In the genomic region with DNA sequence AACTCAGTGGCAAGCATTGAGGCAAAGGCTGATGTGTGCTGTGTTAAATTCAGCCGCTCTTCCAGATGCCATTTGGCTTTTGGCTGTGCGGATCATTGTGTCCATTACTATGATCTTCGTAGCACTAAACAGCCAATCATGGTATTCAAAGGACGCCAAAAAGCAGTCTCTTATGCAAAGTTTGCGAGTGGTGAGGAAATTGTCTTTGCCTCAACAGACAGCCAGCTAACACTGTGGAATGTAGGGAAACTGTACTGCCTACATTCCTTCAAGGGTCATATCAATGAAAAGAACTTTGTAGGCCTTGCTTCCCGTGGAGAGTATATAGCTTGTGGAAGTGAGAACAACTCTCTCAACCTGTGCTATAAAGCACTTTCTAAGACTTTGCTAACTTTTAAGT, we compare ENCODE assay signal across 29 cellular contexts.
"Had no signal": no experiment of that assay in that cellular context is flagged by ENCODE, and none has a peak within 500 bp of the region (broad histone marks: within the 10 kb centered on the region; RNA-seq: fewer than 3 reads in every experiment).

No MANE protein-coding gene starts in this region.

- ATAC-seq: activated CD4-positive, alpha-beta T cell treated with anti-CD3 and anti-CD28 coated beads for 36 hours; activated CD4-positive, CD25-positive, alpha-beta regulatory T cell treated with anti-CD3 and anti-CD28 coated beads, Interleukin-2, amount 50 U/mL, for 24 hours; activated CD8-positive, alpha-beta T cell treated with anti-CD3 and anti-CD28 coated beads, Interleukin-2, amount 10 ng/mL, durations not matched to agents 7 days and 5 days; body of pancreas; Panc1 had no signal

- FAIRE-seq: TTC549 had no signal

- H3K27me3 ChIP-seq: ascending aorta, body of pancreas, breast epithelium, MG63, SJCRH30 had no signal

- H3K36me3 ChIP-seq: ascending aorta, breast epithelium, MG63, SJCRH30 had no signal

- H3K4me1 ChIP-seq: ascending aorta, body of pancreas, breast epithelium, SJCRH30 had no signal

- DNase-seq: activated CD4-positive, alpha-beta T cell treated with anti-CD3 and anti-CD28 coated beads for 36 hours; activated CD4-positive, alpha-beta T cell treated with anti-CD3 and anti-CD28 coated beads, Interleukin-2, amount 10 ng/mL, durations not matched to agents 7 days and 5 days; activated CD4-positive, alpha-beta T cell treated with anti-CD3 and anti-CD28 coated beads, Interleukin-2, amount 50 U/mL, for 48 hours; activated CD8-positive, alpha-beta T cell treated with anti-CD3 and anti-CD28 coated beads, Interleukin-2, amount 10 ng/mL, durations not matched to agents 7 days and 5 days; activated gamma-delta T cell; activated naive CD4-positive, alpha-beta T cell treated with Interleukin-2 at 50 U/mL for 16 hours; activated naive CD8-positive, alpha-beta T cell treated with anti-CD3 and anti-CD28 coated beads, Interleukin-2, amount 10 ng/mL, durations not matched to agents 7 days and 5 days; activated T-cell treated with anti-CD3 and anti-CD28 coated beads, Interleukin-2, amount 50 U/mL, for 24 hours; amygdala; body of pancreas; caudate nucleus; Kasumi-1; KG1; MG63; MV-4-11; NCI-H1092; NCI-H1436 treated with DMSO at 0.1 percent for 48 hours; NCI-H1694 treated with DMSO at 0.1 percent for 48 hours; NCI-H2029; NCI-H345; NCI-H524 treated with DMSO at 0.1 percent for 48 hours; SHP77; SJCRH30 had no signal

- H3K4me3 ChIP-seq: ascending aorta, body of pancreas, breast epithelium, MG63, SJCRH30, SK-N-MC had no signal

- H3K9me3 ChIP-seq: SJCRH30 had no signal

- H3K27ac ChIP-seq: ascending aorta, body of pancreas, breast epithelium, SJCRH30, SK-N-MC had no signal
